ENCODE assay signal across 8 cellular contexts in genomic region chr10:71708301-71708703, GRCh38. TPM values are rescaled to one million over a fixed set of nuclear protein-coding genes. Genes with fewer than 3 reads are reported as not detected.
A peak's percentile ranks its signal among the peaks of the same experiment; 100 is the strongest.
DNase-seq lines count a peak whose midpoint lies in the region; ATAC-seq, FAIRE-seq and TF ChIP-seq lines count a peak whose summit lies in the region.

No MANE protein-coding gene starts in this region.

- CTCF ChIA-PET in A549 (lab: Yijun Ruan, JAX), result interaction anchor here (0.6 to 9.3 kb wide), 58 partner anchors 8 to 404 kb away, joined by 3 to 133 read pairs (median 4); partner anchors contain the start of genes C10orf105, CDH23, SLC29A3 and VSIR
- CTCF ChIA-PET in activated naive CD4-positive, alpha-beta T cell treated with anti-CD3 and anti-CD28 coated beads for 36 hours (lab: Charles Lee), result interaction anchor here (0.6 to 6.5 kb wide), 41 partner anchors 10 to 393 kb away, joined by 3 to 138 read pairs (median 4); partner anchors contain the start of genes C10orf105, CDH23, SLC29A3 and VSIR

- no peaks in the 10 kb centered on the region for H3K9me3 Mint-ChIP-seq in activated naive CD4-positive, alpha-beta T cell treated with anti-CD3 and anti-CD28 coated beads for 36 hours

- no peaks in the 10 kb centered on the region for H3K27me3 ChIP-seq in RWPE2 (ENCODE audit: insufficient read depth, poor library complexity, severe bottlenecking)

- peak; percentile 66 to 87 for ATAC-seq in A549
- no peak for ATAC-seq in RWPE2 (ENCODE audit: low read depth)

- no peak for TF ChIP-seq EP300 in A549 (IDR thresholded peaks at IDR 0.05)

- POLR2A ChIA-PET in A549 (lab: Yijun Ruan, JAX), result interaction anchor here (0.7 kb wide), 1 partner anchor 389 kb away, joined by 3 read pairs; the partner anchor contains the start of gene SLC29A3

- H3K9me3 ChIP-seq in A549 (no peaks in the 10 kb centered on the region), RWPE2 (ENCODE audit: severe bottlenecking) (no peaks in the 10 kb centered on the region)

- intact Hi-C loops in activated naive CD4-positive, alpha-beta T cell treated with anti-CD3 and anti-CD28 coated beads for 36 hours (cut with micrococcal nuclease), result loop anchor here (1.0 to 5.0 kb wide), 7 partner anchors 101 to 389 kb away; partner anchors contain the start of genes CDH23 and SLC29A3
- intact Hi-C loops in head of caudate nucleus (cut with DNase I), result loop anchor here (5.0 kb wide), 1 partner anchor 391 kb away; the partner anchor contains the start of gene SLC29A3
- intact Hi-C loops in posterior vena cava (cut with DNase I), result loop anchor here (5.0 to 10.0 kb wide), 2 partner anchors 311 to 394 kb away; partner anchors contain the start of genes CDH23 (in 1 of the 2) and SLC29A3 (in 1 of the 2)

- in situ Hi-C loops in GM13976 (cut with MboI; ENCODE audit: low sequenced_read_pairs, unreplicated experiment), result loop anchor here (10.0 kb wide), 2 partner anchors 324 to 394 kb away; partner anchors contain the start of gene SLC29A3

- H3K27ac ChIP-seq in A549 (peak overlapping the region in 1 of 2 experiments; percentile 52; a peak in 3 of 6 replicates), RWPE2 (ENCODE audit: poor library complexity, severe bottlenecking) (no peak overlapping the region)

- H3K4me2 ChIP-seq in A549, result peak overlapping the region; percentile 20

- TF ChIP-seq CTCF in A549 (IDR thresholded peaks at IDR 0.05), result peak; percentile 74
- TF ChIP-seq CTCF in GM13976 (IDR thresholded peaks at IDR 0.05; ENCODE audit: borderline replicate concordance, control extremely low read depth, extremely low read depth, insufficient read depth, missing control alignments), result peak; percentile 96
- TF ChIP-seq CTCF in RWPE2 (IDR thresholded peaks at IDR 0.05; ENCODE audit: poor library complexity, severe bottlenecking), result peak; percentile 44

- WGBS in A549 (ENCODE audit: missing lambda C conversion rate), result 14% methylated on average over 9 of the region's 10 CpGs

- no peaks in the 10 kb centered on the region for H3K36me3 Mint-ChIP-seq in activated naive CD4-positive, alpha-beta T cell treated with anti-CD3 and anti-CD28 coated beads for 36 hours (ENCODE audit: low read depth)

- H3K27me3 Mint-ChIP-seq in activated naive CD4-positive, alpha-beta T cell treated with anti-CD3 and anti-CD28 coated beads for 36 hours (ENCODE audit: low read depth), result no peaks in the 10 kb centered on the region

- peaks cover 36% of the 10 kb centered on the region for H3K4me1 Mint-ChIP-seq in activated naive CD4-positive, alpha-beta T cell treated with anti-CD3 and anti-CD28 coated beads for 36 hours (ENCODE audit: low read depth)

- H3K4me3 ChIP-seq in A549, result no peak overlapping the region
- H3K4me3 ChIP-seq in RWPE2 (ENCODE audit: severe bottlenecking), result no peak overlapping the region

- no peak overlapping the region for H3K27ac Mint-ChIP-seq in activated naive CD4-positive, alpha-beta T cell treated with anti-CD3 and anti-CD28 coated beads for 36 hours

- DNase-seq in A549 (ENCODE audit: low read depth in 1 of 2, low spot score in 1 of 2), result peak; percentile 41 to 42
- peak; percentile 84 for DNase-seq in GM13976 (ENCODE audit: low spot score)
- DNase-seq in RWPE2 (ENCODE audit: low spot score), result no peak
- peak; percentile 81 for DNase-seq in activated naive CD4-positive, alpha-beta T cell treated with anti-CD3 and anti-CD28 coated beads for 36 hours
- peak; percentile 57 to 91 (median 77) for DNase-seq in head of caudate nucleus
- peak; percentile 89 for DNase-seq in posterior vena cava (ENCODE audit: low spot score)
- DNase-seq in ureter (ENCODE audit: low spot score), result no peak
- DNase-seq in DMS153 treated with DMSO at 0.1 percent for 48 hours (lab: John Stamatoyannopoulos, UW; ENCODE audit: unreplicated experiment), result no peak

- no peak for FAIRE-seq in A549 (lab: Jason Lieb, UNC)

- peak; percentile 79 to 83 for TF ChIP-seq RAD21 in A549 (conservative IDR thresholded peaks at IDR 0.05 in 1 of 2, IDR thresholded peaks at IDR 0.05 in 1 of 2)

- no peak for TF ChIP-seq POLR2A in A549 (IDR thresholded peaks at IDR 0.05; ENCODE audit: low read length)

- H3K4me1 ChIP-seq in A549 (peaks cover 11% of the 10 kb centered on the region), RWPE2 (ENCODE audit: insufficient read depth, poor library complexity, severe bottlenecking) (peaks cover 3% of the 10 kb centered on the region)

- no peaks in the 10 kb centered on the region for H3K36me3 ChIP-seq in RWPE2 (ENCODE audit: low read depth)

- no peak overlapping the region for H3K4me3 Mint-ChIP-seq in activated naive CD4-positive, alpha-beta T cell treated with anti-CD3 and anti-CD28 coated beads for 36 hours

TF ChIP-seq in A549, 52 proteins besides CTCF, POLR2A, EP300 and RAD21:
- TF ChIP-seq KDM1A (IDR thresholded peaks at IDR 0.05; ENCODE audit: low read depth) (no peak), SMC3 (IDR thresholded peaks at IDR 0.05) (peak; percentile 74)

RNA-seq across cellular contexts. Expression of gene C10orf105, which starts 11.3 kb away (rescaled TPM):
- polyA plus RNA-seq in A549 (2011; rRNA removed), result not detected in 2 replicates
- polyA plus RNA-seq in A549 (2012; cell fraction: cytosol; rRNA removed), result not detected in 2 replicates
- polyA plus RNA-seq in A549 (2012; cell fraction: nucleus; rRNA removed), result not detected in 2 replicates
- polyA plus RNA-seq in A549 (2017; fragmentation: RNase III; extraction: RNeasy Plus Mini Kit Qiagen cat#74134 plus additional on column Dnase treatment), result not detected in 3 replicates
- not detected in 2 replicates for polyA minus RNA-seq in A549 (2011; rRNA and poly(A)+ RNA removed)
- total RNA-seq in activated naive CD4-positive, alpha-beta T cell treated with anti-CD3 and anti-CD28 coated beads for 36 hours, result under 1 TPM; 0.32 to 0.36 TPM
- total RNA-seq in posterior vena cava, result under 1 TPM; 0.23 to 0.24 TPM
- total RNA-seq in ureter, result 0.34 TPM

Comparison
In these comparisons a context has a peak if more than half of its experiments do, and no peak if none do; other contexts are left out.
1. DNase-seq: peak in A549 (2 of 2), GM13976 (single experiment), activated naive CD4-positive, alpha-beta T cell treated with anti-CD3 and anti-CD28 coated beads for 36 hours (single experiment), head of caudate nucleus (42 of 42) and posterior vena cava (single experiment); none in RWPE2 (single experiment), ureter (single experiment) and DMS153 treated with DMSO at 0.1 percent for 48 hours (single experiment).
2. CTCF ChIP-seq: peak in every context shown above with its lines; median percentile 96 in GM13976; 74 in A549; 44 in RWPE2.